8 cellular contexts compared by ENCODE assay signal in the genomic region with DNA sequence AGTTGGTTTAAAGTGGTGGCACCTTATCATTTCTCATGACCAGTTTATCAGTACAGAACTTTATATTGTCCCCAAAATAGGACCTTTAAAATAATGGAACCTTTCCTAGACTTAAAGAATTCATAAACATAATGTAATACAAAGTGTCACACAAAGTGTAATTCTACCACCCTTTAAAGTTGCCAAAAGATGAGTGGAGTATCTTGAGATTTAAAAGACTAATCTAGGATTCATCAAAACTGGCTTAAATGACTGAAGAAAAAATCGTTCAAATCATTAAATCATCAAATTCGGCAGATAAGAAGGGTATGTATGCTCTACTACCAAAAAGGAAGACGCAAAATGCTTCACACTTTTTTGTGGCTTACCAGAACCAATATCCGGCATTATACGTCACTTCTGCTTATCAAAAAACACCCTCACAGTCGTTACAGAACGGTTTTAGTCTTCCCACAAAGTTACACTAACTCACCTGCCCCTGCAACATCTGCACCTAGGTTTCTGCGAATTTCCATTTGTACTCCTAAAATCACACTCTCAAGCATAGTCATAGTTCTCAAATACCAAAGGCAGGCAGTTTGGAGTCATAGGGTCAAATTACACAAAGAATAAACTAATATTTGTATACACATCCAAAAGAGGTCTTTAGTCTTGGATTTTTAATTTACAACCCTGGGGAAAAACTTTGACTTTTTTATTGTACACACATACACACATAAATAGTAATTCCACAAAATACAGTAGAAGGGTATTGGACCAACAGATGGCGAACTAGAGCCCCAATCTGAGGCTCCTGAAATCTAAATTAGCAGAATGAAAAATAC. TPM values are rescaled to one million over a fixed set of nuclear protein-coding genes. Genes with fewer than 3 reads are reported as not detected.
DNase-seq lines count a peak whose midpoint lies in the region; ATAC-seq, FAIRE-seq and TF ChIP-seq lines count a peak whose summit lies in the region.

No MANE protein-coding gene starts in this region.

- no peak for TF ChIP-seq POLR2A in esophagus muscularis mucosa (IDR thresholded peaks at IDR 0.05; ENCODE audit: low read depth)

- H3K27me3 ChIP-seq in esophagus muscularis mucosa, result no peaks in the 10 kb centered on the region
- H3K27me3 ChIP-seq in pancreas, result no peaks in the 10 kb centered on the region

- no peaks in the 10 kb centered on the region for H3K9me3 ChIP-seq in esophagus muscularis mucosa
- no peaks in the 10 kb centered on the region for H3K9me3 ChIP-seq in pancreas

- no peak for FAIRE-seq in pancreas (lab: Jason Lieb, UNC)

- H3K27ac ChIP-seq in 22Rv1 (peak overlapping the region; percentile 98), esophagus muscularis mucosa (replicated peaks in 1 of 4) (peak overlapping the region; percentile 100), pancreas (peak overlapping the region; percentile 96 to 100 (median 99))

- H3K36me3 ChIP-seq in esophagus muscularis mucosa, result peaks cover 0 to 3% (median 0%) of the 10 kb centered on the region in 4 donors
- no peaks in the 10 kb centered on the region for H3K36me3 ChIP-seq in pancreas

- TF ChIP-seq EP300 in esophagus muscularis mucosa (IDR thresholded peaks at IDR 0.05), result no peak

- intact Hi-C loops in esophagus muscularis mucosa (cut with DNase I) (loop anchor here (2.0 to 5.0 kb wide), 2 partner anchors 16 to 42 kb away; no protein-coding TSS in a partner anchor), pancreas (cut with DNase I) (no loop called here)

- H3K4me3 ChIP-seq in esophagus muscularis mucosa (peak overlapping the region; percentile 96 to 100 (median 99)), pancreas (peak overlapping the region; percentile 85 to 94 (median 88))

- H3K4me1 ChIP-seq in esophagus muscularis mucosa (peaks cover 27 to 63% (median 56%) of the 10 kb centered on the region in 4 donors), pancreas (peaks cover 12 to 44% (median 39%) of the 10 kb centered on the region in 3 donors)

- ATAC-seq in pancreas (no peak), GM19324 (IDR thresholded peaks at IDR 0.05; ENCODE audit: low FRiP score, unreplicated experiment) (no peak), GM21825 (IDR thresholded peaks at IDR 0.05; ENCODE audit: unreplicated experiment) (no peak)

- DNase-seq in GF-D8 (lab: John Stamatoyannopoulos, UW) (peak; percentile 79), NCI-H2196 treated with DMSO at 0.1 percent for 48 hours (lab: John Stamatoyannopoulos, UW; ENCODE audit: unreplicated experiment) (peak; percentile 56), esophagus muscularis mucosa (ENCODE audit: extremely low spot score) (no peak), pancreas (no peak)
- peak; percentile 54 for DNase-seq in activated CD4-positive, alpha-beta T cell treated with anti-CD3 and anti-CD28 coated beads for 48 hours

- peak; percentile 86 for TF ChIP-seq CTCF in 22Rv1 (IDR thresholded peaks at IDR 0.05)
- peak in 2 of 3 experiments; percentile 15 to 40 for TF ChIP-seq CTCF in esophagus muscularis mucosa (IDR thresholded peaks at IDR 0.05)
- TF ChIP-seq CTCF in pancreas (IDR thresholded peaks at IDR 0.05), result peak in 2 of 4 donors; percentile 21 to 23

- WGBS in esophagus muscularis mucosa, result 49% methylated on average over 9 of the region's 9 CpGs
- WGBS in pancreas, 2 donors, result 25 to 34% methylated on average over 9 of the region's 9 CpGs

RNA-seq across cellular contexts. Expression of a gene that starts 1.4 kb away (rescaled TPM):
- total RNA-seq in esophagus muscularis mucosa, result 100 to 1,000 TPM in 1 of 4 donors, 10 to 100 TPM in 3; 55.0 to 124 (median 70.0) TPM
- total RNA-seq in pancreas, result 10 to 100 TPM; 35.3 to 86.6 (median 48.9) TPM
- 10 to 100 TPM; 24.6 to 30.3 TPM for polyA plus RNA-seq in pancreas

Comparison
In these comparisons a context has a peak if more than half of its experiments do, and no peak if none do; other contexts are left out.
1. DNase-seq: peak in GF-D8 (single experiment), NCI-H2196 treated with DMSO at 0.1 percent for 48 hours (single experiment) and activated CD4-positive, alpha-beta T cell treated with anti-CD3 and anti-CD28 coated beads for 48 hours (single experiment); none in esophagus muscularis mucosa (single experiment) and pancreas (0 of 6).
2. Peak in every context shown above with its lines, with median percentiles within 50 percentile points of each other: H3K27ac ChIP-seq.